In the genomic region with DNA sequence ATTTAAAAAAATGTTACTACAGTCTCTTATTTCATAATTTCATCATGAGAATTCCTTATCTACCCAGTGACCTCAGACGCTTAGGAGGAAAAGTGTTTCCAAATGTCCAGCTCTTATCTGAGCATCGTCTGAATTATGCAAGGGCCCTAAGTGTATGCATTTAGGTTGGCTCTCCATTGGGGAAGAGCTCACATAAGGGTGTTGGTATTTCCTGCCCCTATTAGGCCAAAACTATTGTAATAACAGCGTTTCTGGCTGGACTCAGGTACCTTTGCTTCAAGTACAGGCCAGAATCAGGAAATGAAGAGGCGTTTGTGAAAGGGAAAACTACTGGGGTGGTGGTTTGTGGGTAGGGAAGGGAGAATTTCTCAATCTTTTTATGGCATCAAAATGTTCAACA, we compare ENCODE assay signal across 1 cellular context.
TF ChIP-seq lines count a peak whose summit lies in the region.

No MANE protein-coding gene starts in this region.

TF ChIP-seq in IMR-90, 13 proteins besides CTCF, POLR2A, EP300 and RAD21:
- TF ChIP-seq CEBPB (IDR thresholded peaks at IDR 0.05; ENCODE audit: low read depth, low read length): peak; percentile 82
- TF ChIP-seq RCOR1 (IDR thresholded peaks at IDR 0.05; ENCODE audit: insufficient replicate concordance, low read length): no peak
